21 cellular contexts compared by ENCODE assay signal in the genomic region with DNA sequence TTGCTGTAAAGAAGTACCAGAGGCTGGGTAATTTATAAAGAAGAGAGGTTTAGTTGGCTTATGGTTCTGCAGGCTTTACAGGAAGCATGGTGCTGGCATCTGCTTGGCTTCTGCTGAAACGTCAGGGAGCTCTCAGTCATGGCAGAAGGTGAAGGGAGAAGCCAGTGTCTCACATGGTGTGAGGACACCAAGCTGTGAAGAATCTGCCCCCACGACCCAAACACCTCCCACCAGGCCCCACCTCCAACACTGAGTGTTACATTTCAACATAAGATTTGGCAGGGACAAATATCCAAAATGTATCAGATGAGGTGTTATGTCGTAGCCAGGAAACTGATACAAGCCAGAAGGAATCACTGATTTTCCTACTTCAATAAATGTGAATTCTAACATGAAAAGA.
"Had no signal": no experiment of that assay in that cellular context is flagged by ENCODE, and none has a peak within 500 bp of the region (broad histone marks: within the 10 kb centered on the region; RNA-seq: fewer than 3 reads in every experiment).

No MANE protein-coding gene starts in this region.

- H3K4me1 Mint-ChIP-seq: immature natural killer cell; natural killer cell; stimulated activated naive B cell treated with anti-CD40 and anti-IgM and Interleukin-4, amounts not matched to agents 10 μg/mL and 1 μg/mL and 100 μg/mL, for 72 hours had no signal

- H3K4me1 ChIP-seq: left ventricle myocardium inferior, neural progenitor cell, parathyroid adenoma, right atrium auricular region, right lobe of liver, transverse colon, upper lobe of left lung, vagina had no signal

- H2AFZ ChIP-seq: neural progenitor cell, parathyroid adenoma had no signal

- ATAC-seq: natural killer cell; right lobe of liver; stimulated activated naive B cell treated with anti-CD40 and anti-IgM and Interleukin-4, amounts not matched to agents 10 μg/mL and 1 μg/mL and 100 μg/mL, for 72 hours had no signal

- DNase-seq: immature natural killer cell; islet precursor cell; left ventricle myocardium inferior; natural killer cell; nephron progenitor cell; occipital lobe; right lobe of liver; stimulated activated CD4-positive, alpha-beta T cell treated with anti-CD3 and anti-CD28 coated beads, Interleukin-1b, Interleukin-23, amount 100 ng/mL, for 48 hours; stimulated activated CD4-positive, alpha-beta T cell treated with anti-CD3 and anti-CD28 coated beads, Interleukin-2, amount 100 ng/mL, for 48 hours; stimulated activated naive B cell treated with anti-CD40 and anti-IgM and Interleukin-4, amounts not matched to agents 10 μg/mL and 1 μg/mL and 100 μg/mL, for 72 hours; transverse colon; upper lobe of left lung had no signal

- H3K27me3 ChIP-seq: neural progenitor cell, neutrophil, right atrium auricular region, right lobe of liver, transverse colon, upper lobe of left lung, vagina had no signal

- H3K4me2 ChIP-seq: neural progenitor cell, smooth muscle cell had no signal

- H3K36me3 Mint-ChIP-seq: immature natural killer cell; natural killer cell; neural progenitor cell; stimulated activated naive B cell treated with anti-CD40 and anti-IgM and Interleukin-4, amounts not matched to agents 10 μg/mL and 1 μg/mL and 100 μg/mL, for 72 hours had no signal

- H3K36me3 ChIP-seq: left ventricle myocardium inferior, neural progenitor cell, neutrophil, right atrium auricular region, right lobe of liver, transverse colon, upper lobe of left lung, vagina had no signal

- H3K27ac Mint-ChIP-seq: immature natural killer cell; natural killer cell; nephron progenitor cell; neural progenitor cell; progenitor cell of endocrine pancreas; stimulated activated naive B cell treated with anti-CD40 and anti-IgM and Interleukin-4, amounts not matched to agents 10 μg/mL and 1 μg/mL and 100 μg/mL, for 72 hours; stimulated activated naive CD8-positive, alpha-beta T cell treated with anti-CD3 and anti-CD28 coated beads, Interleukin-15, Interleukin-2, amounts not matched to agents 100 ng/mL and 50 ng/mL, for 24 hours had no signal

- H3K27ac ChIP-seq: left ventricle myocardium inferior, neural progenitor cell, neutrophil, parathyroid adenoma, right atrium auricular region, right lobe of liver, transverse colon, upper lobe of left lung, vagina had no signal

- H3K9me3 Mint-ChIP-seq: natural killer cell; stimulated activated naive B cell treated with anti-CD40 and anti-IgM and Interleukin-4, amounts not matched to agents 10 μg/mL and 1 μg/mL and 100 μg/mL, for 72 hours; stimulated activated naive CD8-positive, alpha-beta T cell treated with anti-CD3 and anti-CD28 coated beads, Interleukin-15, Interleukin-2, amounts not matched to agents 100 ng/mL and 50 ng/mL, for 24 hours had no signal

- H3K9ac ChIP-seq: neural progenitor cell, parathyroid adenoma had no signal

- H3K4me3 Mint-ChIP-seq: immature natural killer cell; natural killer cell; nephron progenitor cell; neural progenitor cell; stimulated activated naive B cell treated with anti-CD40 and anti-IgM and Interleukin-4, amounts not matched to agents 10 μg/mL and 1 μg/mL and 100 μg/mL, for 72 hours; stimulated activated naive CD8-positive, alpha-beta T cell treated with anti-CD3 and anti-CD28 coated beads, Interleukin-15, Interleukin-2, amounts not matched to agents 100 ng/mL and 50 ng/mL, for 24 hours had no signal

- H3K9me3 ChIP-seq: left ventricle myocardium inferior, neutrophil, right atrium auricular region, right lobe of liver, transverse colon, upper lobe of left lung, vagina had no signal

- H3K4me3 ChIP-seq: left ventricle myocardium inferior, lung, neural progenitor cell, right atrium auricular region, right lobe of liver, smooth muscle cell, transverse colon, upper lobe of left lung, vagina had no signal
